ENCODE assay signal across 22 cellular contexts in genomic region chr12:125292700-125293099, GRCh38.
"Had no signal": no experiment of that assay in that cellular context is flagged by ENCODE, and none has a peak within 500 bp of the region (broad histone marks: within the 10 kb centered on the region; RNA-seq: fewer than 3 reads in every experiment).

No MANE protein-coding gene starts in this region.

- H3K4me1 ChIP-seq: esophagus muscularis mucosa, foreskin keratinocyte, gastroesophageal sphincter, heart left ventricle, left lung, lower lobe of right lung had no signal

- H3K9me3 ChIP-seq: lower lobe of right lung had no signal

- H2AFZ ChIP-seq: hepatocyte had no signal

- H3K4me2 ChIP-seq: hepatocyte had no signal

- H3K27ac ChIP-seq: coronary artery, esophagus muscularis mucosa, foreskin keratinocyte, gastroesophageal sphincter, heart left ventricle, hepatocyte, left lung, lower lobe of right lung had no signal

- H3K4me3 ChIP-seq: coronary artery, dorsolateral prefrontal cortex, esophagus muscularis mucosa, gastroesophageal sphincter, heart left ventricle, hepatocyte, left lung, lower lobe of right lung had no signal

- H3K79me2 ChIP-seq: hepatocyte had no signal

- H3K27me3 ChIP-seq: foreskin keratinocyte, hepatocyte had no signal

- FAIRE-seq: colon, endothelial cell of umbilical vein, frontal cortex, islet of Langerhans, keratinocyte had no signal

- ATAC-seq: foreskin keratinocyte, gastroesophageal sphincter, heart left ventricle, left cardiac atrium, left lung, left ventricle myocardium superior, lower lobe of right lung had no signal

- H3K36me3 ChIP-seq: esophagus muscularis mucosa, gastroesophageal sphincter, heart left ventricle, left lung, lower lobe of right lung had no signal

- DNase-seq: dermis blood vessel endothelial cell; dorsolateral prefrontal cortex; effector CD4-positive, alpha-beta T cell; effector memory CD4-positive, alpha-beta T cell; foreskin keratinocyte; heart left ventricle; hypothalamus; left cardiac atrium; left lung; left ventricle myocardium superior; lower lobe of right lung; mesenchymal stem cell; midbrain had no signal
